Comparison of ENCODE assay signal across 6 cellular contexts in the genomic region with DNA sequence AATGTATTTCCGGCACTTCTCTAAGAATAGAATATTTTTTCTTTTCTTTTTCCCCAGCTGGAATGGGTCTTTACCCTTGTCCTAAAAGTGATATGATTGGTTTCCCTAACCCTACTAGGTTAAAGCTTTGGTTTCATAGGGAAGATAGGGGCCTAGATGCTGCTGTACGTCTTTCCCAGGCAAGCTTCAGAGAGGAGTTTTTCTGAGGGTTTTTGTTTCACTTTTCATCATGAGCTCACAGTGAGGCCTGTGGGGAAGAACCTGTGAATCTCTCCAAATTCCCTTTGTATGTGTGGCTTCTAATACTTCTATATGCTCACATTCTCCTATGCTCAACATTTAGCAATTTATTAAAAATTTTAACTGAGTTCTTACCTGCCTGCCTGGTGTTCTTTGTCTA.
"Had no signal": no experiment of that assay in that cellular context is flagged by ENCODE, and none has a peak within 500 bp of the region (broad histone marks: within the 10 kb centered on the region; RNA-seq: fewer than 3 reads in every experiment).

No MANE protein-coding gene starts in this region.

- ATAC-seq: GM23338, HepG2 had no signal

- H3K4me3 ChIP-seq: GM23338 had no signal

- H3K4me2 ChIP-seq: GM23338 had no signal

- DNase-seq: H9, HCEC 1CT, KG1 had no signal

- H3K27ac ChIP-seq: HL-60 had no signal

- H2AFZ ChIP-seq: GM23338 had no signal
